ENCODE assay signal across 15 cellular contexts in the genomic region with DNA sequence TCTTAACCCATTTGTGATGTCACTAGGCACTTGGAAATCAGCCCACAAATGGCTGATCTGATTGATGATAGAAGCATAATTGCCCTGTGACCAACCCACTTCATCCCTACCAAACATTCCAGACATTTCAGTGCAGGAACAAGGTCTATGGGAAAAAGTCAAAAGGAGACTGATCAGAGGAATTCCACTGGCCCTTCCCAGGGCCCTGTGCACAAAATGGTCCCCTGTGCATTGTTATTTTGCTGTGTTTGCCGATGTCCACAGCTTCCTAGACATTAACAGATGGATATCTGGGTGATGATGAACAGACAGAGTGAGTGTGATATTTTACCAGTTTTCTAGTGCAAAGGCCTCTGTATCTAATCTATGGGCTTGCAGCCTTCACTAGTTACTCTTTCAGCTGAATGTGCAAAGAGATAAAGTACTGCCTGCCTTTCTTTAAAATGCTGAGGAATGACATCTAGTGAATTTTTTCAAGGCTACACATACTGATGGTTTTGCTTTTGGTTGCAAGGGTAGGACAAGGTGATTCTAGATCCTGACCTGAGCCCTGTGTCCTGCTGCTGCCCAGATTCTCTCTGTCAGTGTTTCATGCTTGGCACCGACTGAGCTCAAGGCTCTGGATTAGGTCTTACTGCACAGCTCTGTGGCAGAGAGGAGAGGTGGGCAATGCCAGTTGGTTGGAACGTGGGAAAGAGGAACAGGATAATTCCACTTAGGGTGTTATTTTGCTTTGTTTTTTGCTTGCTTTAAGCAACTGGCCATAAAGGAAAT. TPM values are rescaled to one million over a fixed set of nuclear protein-coding genes. Genes with fewer than 3 reads are reported as not detected.
DNase-seq lines count a peak whose midpoint lies in the region; ATAC-seq, FAIRE-seq and TF ChIP-seq lines count a peak whose summit lies in the region.
"Had no signal": no experiment of that assay in that cellular context is flagged by ENCODE, and none has a peak within 500 bp of the region (broad histone marks: within the 10 kb centered on the region; RNA-seq: fewer than 3 reads in every experiment).

No MANE protein-coding gene starts in this region.

- H3K27ac ChIP-seq in astrocyte (ENCODE audit: low read depth, low read length): peak overlapping the region; percentile 91
- H3K27ac ChIP-seq in ovary: peak overlapping the region; percentile 6 to 43
- H3K27ac ChIP-seq: left lung had no signal

- peak overlapping the region; percentile 24 for H3K4me2 ChIP-seq in astrocyte (ENCODE audit: low read length)

- ATAC-seq in Right ventricle myocardium superior (ENCODE audit: poor library complexity): peak; percentile 65
- ATAC-seq: left lung had no signal

- peak overlapping the region; percentile 89 for H3K27ac Mint-ChIP-seq in Caco-2 (ENCODE audit: unreplicated experiment)
- H3K27ac Mint-ChIP-seq in astrocyte (ENCODE audit: unreplicated experiment): peak overlapping the region; percentile 96
- H3K27ac Mint-ChIP-seq: activated CD4-positive, alpha-beta memory T cell treated with anti-CD3 and anti-CD28 coated beads for 36 hours; activated naive CD8-positive, alpha-beta T cell treated with anti-CD3 and anti-CD28 coated beads, Interleukin-2, amount 10 ng/mL, durations not matched to agents 7 days and 5 days had no signal

- H3K9me3 Mint-ChIP-seq in Caco-2 (ENCODE audit: unreplicated experiment) (no peaks in the 10 kb centered on the region), astrocyte (ENCODE audit: unreplicated experiment) (no peaks in the 10 kb centered on the region)
- H3K9me3 Mint-ChIP-seq: activated CD4-positive, alpha-beta memory T cell treated with anti-CD3 and anti-CD28 coated beads for 36 hours; activated naive CD8-positive, alpha-beta T cell treated with anti-CD3 and anti-CD28 coated beads, Interleukin-2, amount 10 ng/mL, durations not matched to agents 7 days and 5 days had no signal

- H3K36me3 Mint-ChIP-seq in Caco-2 (ENCODE audit: insufficient read depth, unreplicated experiment): peaks cover 27% of the 10 kb centered on the region
- H3K36me3 Mint-ChIP-seq in astrocyte (ENCODE audit: low read depth, unreplicated experiment): peaks cover 7% of the 10 kb centered on the region
- H3K36me3 Mint-ChIP-seq: activated CD4-positive, alpha-beta memory T cell treated with anti-CD3 and anti-CD28 coated beads for 36 hours; activated naive CD8-positive, alpha-beta T cell treated with anti-CD3 and anti-CD28 coated beads, Interleukin-2, amount 10 ng/mL, durations not matched to agents 7 days and 5 days had no signal

- CTCF ChIA-PET in Caco-2 (lab: Charles Lee): no interaction called here

- H3K4me1 ChIP-seq in Caco-2 (peaks cover 30% of the 10 kb centered on the region), astrocyte (ENCODE audit: insufficient read depth, low read length) (peaks cover 9% of the 10 kb centered on the region), ovary (ENCODE audit: insufficient read depth) (peaks cover 19% of the 10 kb centered on the region)
- H3K4me1 ChIP-seq: left lung had no signal

- H3K27me3 ChIP-seq in Caco-2 (replicated peaks; ENCODE audit: control insufficient read depth, insufficient read depth, low read length) (no peaks in the 10 kb centered on the region), astrocyte (ENCODE audit: insufficient read depth, low read length) (no peaks in the 10 kb centered on the region), ovary (no peaks in the 10 kb centered on the region)
- H3K27me3 ChIP-seq: left lung had no signal

- H2AFZ ChIP-seq in astrocyte (ENCODE audit: low read depth, low read length): no peak overlapping the region

- peak overlapping the region; percentile 71 for H3K9ac ChIP-seq in astrocyte (ENCODE audit: low read length)

- no peak for TF ChIP-seq EP300 in ovary (IDR thresholded peaks at IDR 0.05)

- no peaks in the 10 kb centered on the region for H3K9me3 ChIP-seq in Caco-2
- no peaks in the 10 kb centered on the region for H3K9me3 ChIP-seq in astrocyte (ENCODE audit: insufficient read depth, low read depth, low read length)
- no peaks in the 10 kb centered on the region for H3K9me3 ChIP-seq in ovary
- H3K9me3 ChIP-seq: left lung had no signal

- WGBS in ovary, 3 donors: 23 to 29% (median 24%) methylated on average over 3 of the region's 3 CpGs

- DNase-seq in Caco-2 (peak; percentile 62 to 73), astrocyte (ENCODE audit: low read depth) (peak; percentile 85), Right ventricle myocardium superior (no peak), ovary (no peak), DMS 273 (lab: John Stamatoyannopoulos, UW; ENCODE audit: unreplicated experiment) (no peak), medulla oblongata (ENCODE audit: extremely low spot score) (no peak), NCI-H128 (lab: John Stamatoyannopoulos, UW; ENCODE audit: unreplicated experiment) (no peak), mesenteric fat pad (ENCODE audit: low spot score) (no peak)
- DNase-seq: activated CD4-positive, alpha-beta memory T cell treated with anti-CD3 and anti-CD28 coated beads for 36 hours; activated naive CD8-positive, alpha-beta T cell treated with anti-CD3 and anti-CD28 coated beads, Interleukin-2, amount 10 ng/mL, durations not matched to agents 7 days and 5 days; AML-193; H7; left lung; NCI-H526 treated with DMSO at 0.1 percent for 48 hours had no signal

- H3K36me3 ChIP-seq in Caco-2 (ENCODE audit: control insufficient read depth, insufficient read depth, low read length) (no peaks in the 10 kb centered on the region), astrocyte (ENCODE audit: insufficient read depth, low read length) (peaks cover 20% of the 10 kb centered on the region), ovary (no peaks in the 10 kb centered on the region)
- H3K36me3 ChIP-seq: left lung had no signal

- TF ChIP-seq POLR2A in ovary (IDR thresholded peaks at IDR 0.05): no peak

- no peak for TF ChIP-seq CTCF in Caco-2 (IDR thresholded peaks at IDR 0.05; ENCODE audit: insufficient read depth in 1 of 2, low read depth in 1 of 2, low read length in 1 of 2, severe bottlenecking in 1 of 2, unreplicated experiment in 1 of 2)
- no peak for TF ChIP-seq CTCF in astrocyte (IDR thresholded peaks at IDR 0.05; ENCODE audit: insufficient read depth, low read depth, low read length)
- no peak for TF ChIP-seq CTCF in ovary (IDR thresholded peaks at IDR 0.05)

- intact Hi-C loops in Caco-2 (cut with micrococcal nuclease; ENCODE audit: unreplicated experiment): loop anchor here (2.0 kb wide), 1 partner anchor 52 kb away; no protein-coding TSS in a partner anchor
- intact Hi-C loops in Right ventricle myocardium superior (cut with DNase I): loop anchor here (10.0 kb wide), 1 partner anchor 50 kb away; no protein-coding TSS in a partner anchor
- intact Hi-C loops in ovary (cut with DNase I): no loop called here

- BruUV-seq in Caco-2 (replicated peaks; lab: Mats Ljungman, UMichigan): no TSS peak

- H3K4me3 Mint-ChIP-seq in Caco-2 (ENCODE audit: unreplicated experiment) (peak overlapping the region; percentile 13), astrocyte (ENCODE audit: unreplicated experiment) (peak overlapping the region; percentile 2)
- H3K4me3 Mint-ChIP-seq: activated CD4-positive, alpha-beta memory T cell treated with anti-CD3 and anti-CD28 coated beads for 36 hours; activated naive CD8-positive, alpha-beta T cell treated with anti-CD3 and anti-CD28 coated beads, Interleukin-2, amount 10 ng/mL, durations not matched to agents 7 days and 5 days had no signal

- H3K4me3 ChIP-seq in Caco-2 (ENCODE audit: low read depth, low read length): no peak overlapping the region
- no peak overlapping the region for H3K4me3 ChIP-seq in astrocyte (ENCODE audit: insufficient read depth, low read depth, low read length)
- no peak overlapping the region for H3K4me3 ChIP-seq in ovary
- H3K4me3 ChIP-seq: left lung, skin epidermis had no signal

- peaks cover 99% of the 10 kb centered on the region for H3K79me2 ChIP-seq in astrocyte (ENCODE audit: insufficient read depth, low read length)

- H3K4me1 Mint-ChIP-seq in Caco-2 (ENCODE audit: low read depth, unreplicated experiment) (peaks cover 30% of the 10 kb centered on the region), astrocyte (ENCODE audit: low read depth, unreplicated experiment) (peaks cover 68% of the 10 kb centered on the region)
- H3K4me1 Mint-ChIP-seq: activated naive CD8-positive, alpha-beta T cell treated with anti-CD3 and anti-CD28 coated beads, Interleukin-2, amount 10 ng/mL, durations not matched to agents 7 days and 5 days had no signal

- POLR2A ChIA-PET in Caco-2 (lab: Charles Lee): no interaction called here

- no peak for FAIRE-seq in astrocyte (lab: Jason Lieb, UNC)

- peaks cover 87% of the 10 kb centered on the region for H4K20me1 ChIP-seq in astrocyte (ENCODE audit: insufficient read depth, low read length)

- H3K27me3 Mint-ChIP-seq in Caco-2 (ENCODE audit: insufficient read depth, unreplicated experiment): no peaks in the 10 kb centered on the region
- H3K27me3 Mint-ChIP-seq in astrocyte (ENCODE audit: low read depth, unreplicated experiment): no peaks in the 10 kb centered on the region
- H3K27me3 Mint-ChIP-seq: activated CD4-positive, alpha-beta memory T cell treated with anti-CD3 and anti-CD28 coated beads for 36 hours; activated naive CD8-positive, alpha-beta T cell treated with anti-CD3 and anti-CD28 coated beads, Interleukin-2, amount 10 ng/mL, durations not matched to agents 7 days and 5 days had no signal

RNA-seq across cellular contexts. Expression of gene CALD1, which starts 55.4 kb away (rescaled TPM):
- total RNA-seq in Caco-2 (2022) (140 and 155 TPM in 2 replicates), astrocyte (1,834 and 1,872 TPM in 2 replicates), Right ventricle myocardium superior (86.1 TPM), ovary (100 to 1,000 TPM; 306 to 697 (median 463) TPM), mesenteric fat pad (227 TPM)
- polyA plus RNA-seq in ovary: 100 to 1,000 TPM; 405 to 586 TPM
- total RNA-seq: activated naive CD8-positive, alpha-beta T cell treated with anti-CD3 and anti-CD28 coated beads, Interleukin-2, amount 10 ng/mL, durations not matched to agents 7 days and 5 days had no signal

Comparison
In these comparisons a context has a peak if more than half of its experiments do, and no peak if none do; other contexts are left out.
1. DNase-seq: peak in Caco-2 (2 of 2) and astrocyte (single experiment); none in Right ventricle myocardium superior (single experiment), ovary (0 of 5), DMS 273 (single experiment), medulla oblongata (single experiment), NCI-H128 (single experiment) and mesenteric fat pad (single experiment).
2. intact Hi-C loops: an anchor here in Caco-2 (2.0 kb wide) and Right ventricle myocardium superior (10.0 kb wide); none called in ovary.